In the genomic region with DNA sequence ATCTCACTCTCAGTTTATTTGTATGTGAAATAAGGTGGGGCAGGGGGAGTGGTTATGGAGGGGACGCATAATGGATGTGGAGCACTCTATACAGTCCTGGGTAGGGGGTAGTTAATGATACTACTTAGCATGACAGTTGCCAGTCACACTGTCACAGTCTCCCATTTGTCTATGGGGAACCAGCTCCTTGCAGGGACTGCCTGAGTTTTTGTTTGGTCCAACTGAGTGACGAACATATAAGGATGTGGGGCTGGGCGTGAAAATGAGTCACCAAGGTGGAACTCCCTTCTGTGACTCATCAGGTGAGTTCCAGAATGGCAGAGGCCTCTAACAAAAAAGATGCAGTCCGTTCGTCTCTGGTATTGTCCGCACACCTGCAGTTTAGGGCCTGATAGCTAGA, we compare ENCODE assay signal across 8 cellular contexts.
DNase-seq lines count a peak whose midpoint lies in the region; ATAC-seq lines count a peak whose summit lies in the region.

No MANE protein-coding gene starts in this region.

- H3K9me3 Mint-ChIP-seq in activated naive CD4-positive, alpha-beta T cell treated with anti-CD3 and anti-CD28 coated beads for 36 hours = no peaks in the 10 kb centered on the region

- H3K4me1 Mint-ChIP-seq in activated naive CD4-positive, alpha-beta T cell treated with anti-CD3 and anti-CD28 coated beads for 36 hours (ENCODE audit: low read depth) = peaks cover 26% of the 10 kb centered on the region

- intact Hi-C loops in activated naive CD4-positive, alpha-beta T cell treated with anti-CD3 and anti-CD28 coated beads for 36 hours (cut with micrococcal nuclease) = loop anchor here (1.0 to 2.0 kb wide), 3 partner anchors 64 to 306 kb away; a partner anchor contains a TSS

- H3K27me3 Mint-ChIP-seq in activated naive CD4-positive, alpha-beta T cell treated with anti-CD3 and anti-CD28 coated beads for 36 hours (ENCODE audit: low read depth) = no peaks in the 10 kb centered on the region

- H3K4me3 Mint-ChIP-seq in activated naive CD4-positive, alpha-beta T cell treated with anti-CD3 and anti-CD28 coated beads for 36 hours = no peak overlapping the region

- CTCF ChIA-PET in activated naive CD4-positive, alpha-beta T cell treated with anti-CD3 and anti-CD28 coated beads for 36 hours (lab: Charles Lee) = interaction anchor here (0.7 to 1.1 kb wide), 2 partner anchors 57 to 67 kb away, joined by 3 read pairs; no protein-coding TSS in a partner anchor

- DNase-seq in activated naive CD4-positive, alpha-beta T cell treated with anti-CD3 and anti-CD28 coated beads for 36 hours = peak; percentile 83
- DNase-seq in stimulated activated CD4-positive, alpha-beta T cell treated with anti-CD3 and anti-CD28 coated beads, Interleukin-1b, Interleukin-23, amount 100 ng/mL, for 4 hours (ENCODE audit: low read depth in 2 of 2) = peak; percentile 6 to 9
- no peak for DNase-seq in Ammon's horn (ENCODE audit: low spot score)
- DNase-seq in inferior parietal cortex (ENCODE audit: extremely low spot score) = no peak
- no peak for DNase-seq in cerebellum (ENCODE audit: low spot score)
- no peak for DNase-seq in AG08395 (ENCODE audit: low spot score)

- H3K36me3 Mint-ChIP-seq in activated naive CD4-positive, alpha-beta T cell treated with anti-CD3 and anti-CD28 coated beads for 36 hours (ENCODE audit: low read depth) = peaks cover 7% of the 10 kb centered on the region

- ATAC-seq in GM18870 (IDR thresholded peaks at IDR 0.05; ENCODE audit: unreplicated experiment) = peak; percentile 44
- peak; percentile 53 for ATAC-seq in HG03439 (IDR thresholded peaks at IDR 0.05; ENCODE audit: unreplicated experiment)

- no peak overlapping the region for H3K27ac Mint-ChIP-seq in activated naive CD4-positive, alpha-beta T cell treated with anti-CD3 and anti-CD28 coated beads for 36 hours

Comparison
In these comparisons a context has a peak if more than half of its experiments do, and no peak if none do; other contexts are left out.
1. DNase-seq: peak in activated naive CD4-positive, alpha-beta T cell treated with anti-CD3 and anti-CD28 coated beads for 36 hours (single experiment) and stimulated activated CD4-positive, alpha-beta T cell treated with anti-CD3 and anti-CD28 coated beads, Interleukin-1b, Interleukin-23, amount 100 ng/mL, for 4 hours (2 of 2); none in Ammon's horn (single experiment), inferior parietal cortex (single experiment), cerebellum (single experiment) and AG08395 (single experiment).